ENCODE assay signal across 37 cellular contexts in genomic region chr2:123532999-123533398, GRCh38.
"Had no signal": no experiment of that assay in that cellular context is flagged by ENCODE, and none has a peak within 500 bp of the region (broad histone marks: within the 10 kb centered on the region; RNA-seq: fewer than 3 reads in every experiment).

No MANE protein-coding gene starts in this region.

- DNase-seq: activated B cell treated with CpG ODN at 0.5 μM for 24 hours; activated CD4-positive, alpha-beta memory T cell treated with anti-CD3 and anti-CD28 coated beads, Interleukin-2, amount 10 ng/mL, durations not matched to agents 7 days and 5 days; activated CD4-positive, alpha-beta T cell treated with anti-CD3 and anti-CD28 coated beads for 48 hours; activated CD4-positive, CD25-positive, alpha-beta regulatory T cell treated with anti-CD3 and anti-CD28 coated beads, Interleukin-2, amount 50 U/mL, for 72 hours; activated CD8-positive, alpha-beta memory T cell treated with anti-CD3 and anti-CD28 coated beads for 24 hours; activated CD8-positive, alpha-beta memory T cell treated with anti-CD3 and anti-CD28 coated beads, Interleukin-2, amount 10 ng/mL, durations not matched to agents 7 days and 5 days; activated CD8-positive, alpha-beta memory T cell treated with anti-CD3 and anti-CD28 coated beads, Interleukin-2, amount 50 U/mL, for 48 hours; activated effector memory CD4-positive, alpha-beta T cell treated with Interleukin-2 at 50 U/mL for 16 hours; activated naive CD4-positive, alpha-beta T cell treated with anti-CD3 and anti-CD28 coated beads, Interleukin-2, amount 10 ng/mL, durations not matched to agents 7 days and 5 days; activated naive CD8-positive, alpha-beta T cell treated with anti-CD3 and anti-CD28 coated beads, Interleukin-2, amount 50 U/mL, for 24 hours; activated T-cell treated with anti-CD3 and anti-CD28 coated beads, Interleukin-2, amount 50 U/mL, for 48 hours; anterior cingulate cortex; caudate nucleus; Kasumi-1; MG63; NCI-H1048; NCI-H1105 treated with DMSO at 0.1 percent for 48 hours; NCI-H1436; NCI-H1694; NCI-H1930; NCI-H2081 treated with DMSO at 0.1 percent for 48 hours; NCI-H226; NCI-H446 treated with DMSO at 0.1 percent for 48 hours; NCI-H524; NCI-H69; NCI-H82; RPMI8226; SHP77 treated with DMSO at 0.1 percent for 48 hours; SW 1271; T-helper 1 cell; T-helper 2 cell; T-helper 9 cell had no signal

- H3K27ac Mint-ChIP-seq: activated B cell treated with CpG ODN at 0.5 μM for 24 hours; activated CD4-positive, alpha-beta memory T cell treated with anti-CD3 and anti-CD28 coated beads, Interleukin-2, amount 10 ng/mL, durations not matched to agents 7 days and 5 days; activated CD8-positive, alpha-beta memory T cell treated with anti-CD3 and anti-CD28 coated beads, Interleukin-2, amount 10 ng/mL, durations not matched to agents 7 days and 5 days; activated naive CD4-positive, alpha-beta T cell treated with anti-CD3 and anti-CD28 coated beads, Interleukin-2, amount 10 ng/mL, durations not matched to agents 7 days and 5 days; activated naive CD8-positive, alpha-beta T cell; activated naive CD8-positive, alpha-beta T cell treated with anti-CD3 and anti-CD28 coated beads, Interleukin-2, amount 50 U/mL, for 24 hours had no signal

- H3K4me1 ChIP-seq: SJSA1 had no signal

- H3K4me3 ChIP-seq: MG63, SJSA1 had no signal

- H3K36me3 ChIP-seq: MG63, SJSA1 had no signal

- H3K27ac ChIP-seq: SJSA1, VCaP had no signal

- H3K36me3 Mint-ChIP-seq: activated CD8-positive, alpha-beta memory T cell treated with anti-CD3 and anti-CD28 coated beads, Interleukin-2, amount 10 ng/mL, durations not matched to agents 7 days and 5 days; activated naive CD4-positive, alpha-beta T cell treated with anti-CD3 and anti-CD28 coated beads, Interleukin-2, amount 10 ng/mL, durations not matched to agents 7 days and 5 days; activated naive CD8-positive, alpha-beta T cell; brain had no signal

- H3K4me1 Mint-ChIP-seq: activated B cell treated with CpG ODN at 0.5 μM for 24 hours; activated CD4-positive, alpha-beta memory T cell treated with anti-CD3 and anti-CD28 coated beads, Interleukin-2, amount 10 ng/mL, durations not matched to agents 7 days and 5 days; activated CD8-positive, alpha-beta memory T cell treated with anti-CD3 and anti-CD28 coated beads, Interleukin-2, amount 10 ng/mL, durations not matched to agents 7 days and 5 days; activated naive CD4-positive, alpha-beta T cell treated with anti-CD3 and anti-CD28 coated beads, Interleukin-2, amount 10 ng/mL, durations not matched to agents 7 days and 5 days; activated naive CD8-positive, alpha-beta T cell treated with anti-CD3 and anti-CD28 coated beads, Interleukin-2, amount 50 U/mL, for 24 hours had no signal

- H3K4me3 Mint-ChIP-seq: activated B cell treated with CpG ODN at 0.5 μM for 24 hours; activated CD4-positive, alpha-beta memory T cell treated with anti-CD3 and anti-CD28 coated beads, Interleukin-2, amount 10 ng/mL, durations not matched to agents 7 days and 5 days; activated CD8-positive, alpha-beta memory T cell treated with anti-CD3 and anti-CD28 coated beads, Interleukin-2, amount 10 ng/mL, durations not matched to agents 7 days and 5 days; activated naive CD4-positive, alpha-beta T cell treated with anti-CD3 and anti-CD28 coated beads, Interleukin-2, amount 10 ng/mL, durations not matched to agents 7 days and 5 days; activated naive CD8-positive, alpha-beta T cell; activated naive CD8-positive, alpha-beta T cell treated with anti-CD3 and anti-CD28 coated beads, Interleukin-2, amount 50 U/mL, for 24 hours; brain had no signal

- H3K27me3 ChIP-seq: MG63, SJSA1 had no signal

- H3K27me3 Mint-ChIP-seq: activated B cell treated with CpG ODN at 0.5 μM for 24 hours; activated CD4-positive, alpha-beta memory T cell treated with anti-CD3 and anti-CD28 coated beads, Interleukin-2, amount 10 ng/mL, durations not matched to agents 7 days and 5 days; activated CD8-positive, alpha-beta memory T cell treated with anti-CD3 and anti-CD28 coated beads, Interleukin-2, amount 10 ng/mL, durations not matched to agents 7 days and 5 days; activated naive CD4-positive, alpha-beta T cell treated with anti-CD3 and anti-CD28 coated beads, Interleukin-2, amount 10 ng/mL, durations not matched to agents 7 days and 5 days; activated naive CD8-positive, alpha-beta T cell; activated naive CD8-positive, alpha-beta T cell treated with anti-CD3 and anti-CD28 coated beads, Interleukin-2, amount 50 U/mL, for 24 hours had no signal

- ATAC-seq: activated CD8-positive, alpha-beta memory T cell treated with anti-CD3 and anti-CD28 coated beads, Interleukin-2, amount 10 ng/mL, durations not matched to agents 7 days and 5 days; activated naive CD8-positive, alpha-beta T cell treated with anti-CD3 and anti-CD28 coated beads, Interleukin-2, amount 50 U/mL, for 24 hours; Panc1 had no signal
